ENCODE assay signal across 14 cellular contexts in the genomic region with DNA sequence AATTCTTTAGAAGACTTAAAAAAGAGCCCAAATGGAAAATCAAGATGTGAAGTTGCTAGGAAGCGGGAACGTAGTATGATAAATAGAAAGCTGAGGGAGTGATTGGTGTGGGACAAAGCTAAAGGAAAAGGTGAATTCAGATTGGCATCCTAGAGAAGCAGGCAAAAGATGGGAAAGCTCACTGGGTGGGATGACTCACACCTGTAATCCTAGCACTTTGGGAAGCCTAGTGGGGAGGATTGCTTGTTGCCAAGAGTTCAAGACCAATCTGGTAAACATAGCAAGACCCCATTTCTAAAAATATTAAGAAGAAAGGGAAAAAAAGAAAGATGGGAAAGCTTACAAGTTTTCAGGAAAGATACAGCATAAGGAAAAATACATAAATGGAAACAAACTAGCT. TPM values are rescaled to one million over a fixed set of nuclear protein-coding genes. Genes with fewer than 3 reads are reported as not detected.
DNase-seq lines count a peak whose midpoint lies in the region; ATAC-seq and TF ChIP-seq lines count a peak whose summit lies in the region.
"Had no signal": no experiment of that assay in that cellular context is flagged by ENCODE, and none has a peak within 500 bp of the region (broad histone marks: within the 10 kb centered on the region; RNA-seq: fewer than 3 reads in every experiment).

No MANE protein-coding gene starts in this region.

- H3K4ac ChIP-seq in H9 (ENCODE audit: low read depth, low read length) (no peak overlapping the region), mesenchymal stem cell (ENCODE audit: low read depth in 1 of 2, low read length in 2 of 2) (no peak overlapping the region)

- POLR2A ChIA-PET in activated CD8-positive, alpha-beta T cell treated with anti-CD3 and anti-CD28 coated beads for 36 hours (lab: Charles Lee) = interaction anchor here (1.3 to 1.4 kb wide), 2 partner anchors 43 to 409 kb away, joined by 3 to 4 read pairs; a partner anchor contains a TSS

- H3K23ac ChIP-seq in H9 (ENCODE audit: insufficient read length, low read depth, low read length) (no peak overlapping the region), mesenchymal stem cell (ENCODE audit: low read length in 2 of 2) (no peak overlapping the region)

- no peak overlapping the region for H2BK20ac ChIP-seq in H9 (ENCODE audit: low read depth, low read length, poor library complexity, severe bottlenecking)

- TF ChIP-seq CTCF in H9 (conservative IDR thresholded peaks at IDR 0.05) = no peak
- no peak for TF ChIP-seq CTCF in activated CD8-positive, alpha-beta T cell treated with anti-CD3 and anti-CD28 coated beads for 36 hours (IDR thresholded peaks at IDR 0.05)

- H2AK5ac ChIP-seq in H9 (ENCODE audit: insufficient read length, low read length) = no peak overlapping the region
- no peak overlapping the region for H2AK5ac ChIP-seq in mesenchymal stem cell (ENCODE audit: low read length, severe bottlenecking)

- H4K8ac ChIP-seq in H9 (replicated peaks; ENCODE audit: insufficient read length, low read depth, low read length) (no peak overlapping the region), mesenchymal stem cell (ENCODE audit: low read length) (no peak overlapping the region)

- H2BK5ac ChIP-seq in H9 (ENCODE audit: insufficient read length, low read length) (no peak overlapping the region), mesenchymal stem cell (ENCODE audit: low read depth, low read length, poor library complexity, severe bottlenecking) (no peak overlapping the region)

- no peaks in the 10 kb centered on the region for H3K9me3 ChIP-seq in CD4-positive, CD25-positive, alpha-beta regulatory T cell (ENCODE audit: control insufficient read depth in 2 of 2, low read length in 2 of 2)
- no peaks in the 10 kb centered on the region for H3K9me3 ChIP-seq in H9 (ENCODE audit: control insufficient read depth, low read depth, low read length)
- H3K9me3 ChIP-seq in mesenchymal stem cell (ENCODE audit: control insufficient read depth, low read length) = no peaks in the 10 kb centered on the region
- H3K9me3 ChIP-seq: gastrocnemius medialis had no signal

- H4K5ac ChIP-seq in H9 (ENCODE audit: insufficient read length, low read depth, low read length) = no peak overlapping the region

- H3K79me1 ChIP-seq in H9 (ENCODE audit: insufficient read depth, low read depth, low read length, poor library complexity, severe bottlenecking) = peaks cover 5% of the 10 kb centered on the region
- peaks cover 16% of the 10 kb centered on the region for H3K79me1 ChIP-seq in mesenchymal stem cell (replicated peaks; ENCODE audit: low read length, poor library complexity, severe bottlenecking)

- H2BK12ac ChIP-seq in H9 (ENCODE audit: insufficient read length, low read depth, low read length) (no peak overlapping the region), mesenchymal stem cell (ENCODE audit: low read length in 2 of 2) (no peak overlapping the region)

- peak overlapping the region; percentile 10 to 77 (median 77) for H3K27ac Mint-ChIP-seq in CD4-positive, CD25-positive, alpha-beta regulatory T cell
- H3K27ac Mint-ChIP-seq in H9 = peak overlapping the region; percentile 11 to 49 (median 21); a peak in 4 of 7 replicates
- H3K27ac Mint-ChIP-seq in activated CD8-positive, alpha-beta T cell treated with anti-CD3 and anti-CD28 coated beads for 36 hours = peak overlapping the region; percentile 3

- peak overlapping the region in 3 of 4 donors; percentile 66 to 84 (median 67) for H3K4me3 Mint-ChIP-seq in CD4-positive, CD25-positive, alpha-beta regulatory T cell
- H3K4me3 Mint-ChIP-seq in H9 = peak overlapping the region; percentile 53 to 93
- H3K4me3 Mint-ChIP-seq in activated CD8-positive, alpha-beta T cell treated with anti-CD3 and anti-CD28 coated beads for 36 hours = peak overlapping the region; percentile 33
- H3K4me3 Mint-ChIP-seq: CD14-positive monocyte had no signal

- no peak overlapping the region for H2BK120ac ChIP-seq in H9 (ENCODE audit: low read depth, low read length, poor library complexity, severe bottlenecking)
- H2BK120ac ChIP-seq in mesenchymal stem cell (ENCODE audit: low read depth, low read length) = no peak overlapping the region

- DNase-seq in CD4-positive, CD25-positive, alpha-beta regulatory T cell = no peak
- DNase-seq in H9 (no peak), mesenchymal stem cell (no peak), RPMI8226 (no peak), SHP77 treated with DMSO at 0.1 percent for 48 hours (lab: John Stamatoyannopoulos, UW) (no peak), NK-92 (lab: John Stamatoyannopoulos, UW; ENCODE audit: unreplicated experiment) (no peak), NCI-H1694 (lab: John Stamatoyannopoulos, UW) (no peak)
- DNase-seq in activated CD8-positive, alpha-beta T cell treated with anti-CD3 and anti-CD28 coated beads for 36 hours = no peak
- DNase-seq: aorta; effector memory CD4-positive, alpha-beta T cell; gastrocnemius medialis; kidney glomerular epithelial cell; substantia nigra had no signal

- H3K56ac ChIP-seq in H9 (ENCODE audit: insufficient read length, low read depth, low read length) = no peak overlapping the region

- peaks cover 16% of the 10 kb centered on the region for H3K4me1 ChIP-seq in CD4-positive, CD25-positive, alpha-beta regulatory T cell (ENCODE audit: control insufficient read depth, insufficient read depth, low read length, poor library complexity, severe bottlenecking)
- H3K4me1 ChIP-seq in H9 (ENCODE audit: insufficient read depth, low read length) = no peaks in the 10 kb centered on the region
- peaks cover 5% of the 10 kb centered on the region for H3K4me1 ChIP-seq in mesenchymal stem cell (ENCODE audit: control insufficient read depth, insufficient read depth, low read depth, low read length)

- peaks cover 14 to 40% (median 32%) of the 10 kb centered on the region in 4 donors for H3K4me1 Mint-ChIP-seq in CD4-positive, CD25-positive, alpha-beta regulatory T cell
- H3K4me1 Mint-ChIP-seq in H9 = peaks cover 20 to 22% of the 10 kb centered on the region in 2 experiments
- peaks cover 36% of the 10 kb centered on the region for H3K4me1 Mint-ChIP-seq in activated CD8-positive, alpha-beta T cell treated with anti-CD3 and anti-CD28 coated beads for 36 hours (ENCODE audit: low read depth)

- no peaks in the 10 kb centered on the region for H3K27me3 ChIP-seq in CD4-positive, CD25-positive, alpha-beta regulatory T cell (ENCODE audit: control insufficient read depth, insufficient read depth, low read length)
- no peaks in the 10 kb centered on the region for H3K27me3 ChIP-seq in H9 (ENCODE audit: insufficient read depth, low read length)
- H3K27me3 ChIP-seq in mesenchymal stem cell (ENCODE audit: control insufficient read depth in 1 of 2, insufficient read depth in 1 of 2, low read length in 2 of 2) = no peaks in the 10 kb centered on the region
- H3K27me3 ChIP-seq: gastrocnemius medialis had no signal

- H3K18ac ChIP-seq in H9 (ENCODE audit: insufficient read length, low read depth, low read length) (no peak overlapping the region), mesenchymal stem cell (ENCODE audit: low read depth in 1 of 2, low read length in 2 of 2) (no peak overlapping the region)

- H2AFZ ChIP-seq in H9 (ENCODE audit: low read length) (no peak overlapping the region), mesenchymal stem cell (ENCODE audit: low read depth, low read length) (no peak overlapping the region)

- ATAC-seq in CD4-positive, CD25-positive, alpha-beta regulatory T cell (ENCODE audit: low read depth in 2 of 2) = no peak
- ATAC-seq in activated CD8-positive, alpha-beta T cell treated with anti-CD3 and anti-CD28 coated beads for 36 hours = no peak
- ATAC-seq: gastrocnemius medialis had no signal

- WGBS in H9 (ENCODE audit: extremely low coverage, insufficient read length, low lambda C conversion rate) = no CpG with 5 or more reads among the region's 2 CpGs
- WGBS in mesenchymal stem cell = 93% methylated on average over 2 of the region's 2 CpGs

- H4K91ac ChIP-seq in H9 (ENCODE audit: insufficient read length, low read depth, low read length) = no peak overlapping the region
- no peak overlapping the region for H4K91ac ChIP-seq in mesenchymal stem cell (ENCODE audit: low read length)

- H3K14ac ChIP-seq in H9 (ENCODE audit: insufficient read depth, low read length) (no peak overlapping the region), mesenchymal stem cell (ENCODE audit: low read length in 2 of 2) (no peak overlapping the region)

- peaks cover 3% of the 10 kb centered on the region for H4K20me1 ChIP-seq in H9 (ENCODE audit: control insufficient read depth, insufficient read depth, insufficient read length)

- CTCF ChIA-PET in activated CD8-positive, alpha-beta T cell treated with anti-CD3 and anti-CD28 coated beads for 36 hours (lab: Charles Lee) = interaction anchor here (3.1 kb wide), 1 partner anchor 39 kb away, joined by 15 read pairs; no protein-coding TSS in a partner anchor

- H3K36me3 ChIP-seq in CD4-positive, CD25-positive, alpha-beta regulatory T cell (ENCODE audit: control insufficient read depth, insufficient read depth, low read length) = peaks cover 16% of the 10 kb centered on the region
- peaks cover 13 to 47% of the 10 kb centered on the region in 2 experiments for H3K36me3 ChIP-seq in mesenchymal stem cell (ENCODE audit: control insufficient read depth in 1 of 2, insufficient read depth in 2 of 2, low read depth in 1 of 2, low read length in 2 of 2)

- peak overlapping the region; percentile 1 for H3K27ac ChIP-seq in CD4-positive, CD25-positive, alpha-beta regulatory T cell (ENCODE audit: insufficient read depth, low read length, poor library complexity, severe bottlenecking)
- H3K27ac ChIP-seq in H9 (ENCODE audit: insufficient read length, low read depth, low read length) = no peak overlapping the region
- H3K27ac ChIP-seq in mesenchymal stem cell (ENCODE audit: low read length, poor library complexity, severe bottlenecking) = no peak overlapping the region
- H3K27ac ChIP-seq: gastrocnemius medialis had no signal

- no peak overlapping the region for H3K4me2 ChIP-seq in H9 (ENCODE audit: insufficient read depth, insufficient read length, low read length)
- no peak overlapping the region for H3K4me2 ChIP-seq in mesenchymal stem cell (ENCODE audit: low read length, poor library complexity, severe bottlenecking)

- H3K27me3 Mint-ChIP-seq in CD4-positive, CD25-positive, alpha-beta regulatory T cell = peaks cover 4% of the 10 kb centered on the region
- H3K27me3 Mint-ChIP-seq in H9 (ENCODE audit: low read depth) = no peaks in the 10 kb centered on the region
- no peaks in the 10 kb centered on the region for H3K27me3 Mint-ChIP-seq in activated CD8-positive, alpha-beta T cell treated with anti-CD3 and anti-CD28 coated beads for 36 hours

- H3K23me2 ChIP-seq in H9 (ENCODE audit: insufficient read length, low read depth, low read length, poor library complexity, severe bottlenecking) = peaks cover 9% of the 10 kb centered on the region

- no peak overlapping the region for H2BK15ac ChIP-seq in H9 (ENCODE audit: low read depth, low read length)
- no peak overlapping the region for H2BK15ac ChIP-seq in mesenchymal stem cell (ENCODE audit: low read depth, poor library complexity, severe bottlenecking)

- intact Hi-C loops in activated CD8-positive, alpha-beta T cell treated with anti-CD3 and anti-CD28 coated beads for 36 hours (cut with micrococcal nuclease) = no loop called here

- H3K4me3 ChIP-seq in CD4-positive, CD25-positive, alpha-beta regulatory T cell (ENCODE audit: low read depth, low read length) = no peak overlapping the region
- H3K4me3 ChIP-seq in mesenchymal stem cell (ENCODE audit: insufficient read depth in 1 of 2, low read depth in 1 of 2, low read length in 2 of 2) = no peak overlapping the region
- H3K4me3 ChIP-seq: gastrocnemius medialis had no signal

- no peak overlapping the region for H3T11ph ChIP-seq in H9 (ENCODE audit: low read length)

- peaks cover 22% of the 10 kb centered on the region for H3K36me3 Mint-ChIP-seq in CD4-positive, CD25-positive, alpha-beta regulatory T cell
- peaks cover 39 to 62% (median 57%) of the 10 kb centered on the region in 3 experiments for H3K36me3 Mint-ChIP-seq in H9 (ENCODE audit: insufficient read depth in 1 of 3, low read depth in 3 of 3)
- peaks cover 41% of the 10 kb centered on the region for H3K36me3 Mint-ChIP-seq in activated CD8-positive, alpha-beta T cell treated with anti-CD3 and anti-CD28 coated beads for 36 hours (ENCODE audit: low read depth)

- peaks cover 5% of the 10 kb centered on the region; the same call in 1 of the 2 replicates for H3K79me2 ChIP-seq in H9 (ENCODE audit: insufficient read depth, low read length)

- H3K9ac ChIP-seq in H9 (ENCODE audit: extremely low read depth, insufficient read length, low read length) (no peak overlapping the region), mesenchymal stem cell (ENCODE audit: low read length) (peak overlapping the region; percentile 25)

- H3K9me3 Mint-ChIP-seq in CD4-positive, CD25-positive, alpha-beta regulatory T cell = no peaks in the 10 kb centered on the region
- no peaks in the 10 kb centered on the region for H3K9me3 Mint-ChIP-seq in H9
- no peaks in the 10 kb centered on the region for H3K9me3 Mint-ChIP-seq in activated CD8-positive, alpha-beta T cell treated with anti-CD3 and anti-CD28 coated beads for 36 hours
- H3K9me3 Mint-ChIP-seq: CD14-positive monocyte had no signal

RNA-seq across cellular contexts. Expression of a gene that starts 1.8 kb away (rescaled TPM):
- 45.3 TPM for total RNA-seq in CD4-positive, CD25-positive, alpha-beta regulatory T cell
- polyA plus RNA-seq in CD4-positive, CD25-positive, alpha-beta regulatory T cell = 10 to 100 TPM; 76.9 to 89.4 (median 86.1) TPM
- total RNA-seq in H9 (2021) = 113 and 114 TPM in 2 replicates
- 10 to 100 TPM; 73.4 to 81.9 TPM for total RNA-seq in activated CD8-positive, alpha-beta T cell treated with anti-CD3 and anti-CD28 coated beads for 36 hours
- 88.1 TPM for polyA plus RNA-seq in mesenchymal stem cell (2013, experiment 1 of 2)
- polyA plus RNA-seq in mesenchymal stem cell (2013, experiment 2 of 2) = 81.5 TPM

RNA-seq across cellular contexts. Expression of a gene that starts 13.1 kb away (rescaled TPM):
- total RNA-seq in CD4-positive, CD25-positive, alpha-beta regulatory T cell = 2.2 TPM
- 1 to 10 TPM in 2 of 4 donors, under 1 TPM in 2; 0.56 to 1.3 (median 0.91) TPM for polyA plus RNA-seq in CD4-positive, CD25-positive, alpha-beta regulatory T cell
- total RNA-seq in H9 (2021) = 15.6 TPM in 2 replicates
- total RNA-seq in activated CD8-positive, alpha-beta T cell treated with anti-CD3 and anti-CD28 coated beads for 36 hours = 1 to 10 TPM; 3.6 to 5.1 TPM
- 1.5 TPM for polyA plus RNA-seq in mesenchymal stem cell (2013, experiment 1 of 2)
- 1.5 TPM for polyA plus RNA-seq in mesenchymal stem cell (2013, experiment 2 of 2)
- polyA plus RNA-seq: CD14-positive monocyte had no signal

RNA-seq across cellular contexts. Expression of a gene that starts 22.9 kb away (rescaled TPM):
- 4.6 TPM for total RNA-seq in CD4-positive, CD25-positive, alpha-beta regulatory T cell
- polyA plus RNA-seq in CD4-positive, CD25-positive, alpha-beta regulatory T cell = 1 to 10 TPM; 2.0 to 6.4 (median 3.5) TPM
- 20.8 and 21.3 TPM in 2 replicates for total RNA-seq in H9 (2021)
- total RNA-seq in activated CD8-positive, alpha-beta T cell treated with anti-CD3 and anti-CD28 coated beads for 36 hours = 1 to 10 TPM in 1 of 2 experiments, under 1 TPM in 1; 0.90 to 1.3 TPM
- 11.7 TPM for polyA plus RNA-seq in mesenchymal stem cell (2013, experiment 1 of 2)
- 11.4 TPM for polyA plus RNA-seq in mesenchymal stem cell (2013, experiment 2 of 2)

RNA-seq across cellular contexts. Expression of a gene that starts 25.9 kb away (rescaled TPM):
- 106 TPM for total RNA-seq in CD4-positive, CD25-positive, alpha-beta regulatory T cell
- polyA plus RNA-seq in CD4-positive, CD25-positive, alpha-beta regulatory T cell = 10 to 100 TPM; 13.4 to 19.7 (median 17.0) TPM
- total RNA-seq in H9 (2021) = 82.3 and 86.1 TPM in 2 replicates
- 10 to 100 TPM; 55.4 to 55.7 TPM for total RNA-seq in activated CD8-positive, alpha-beta T cell treated with anti-CD3 and anti-CD28 coated beads for 36 hours
- 30.3 TPM for polyA plus RNA-seq in mesenchymal stem cell (2013, experiment 1 of 2)
- polyA plus RNA-seq in mesenchymal stem cell (2013, experiment 2 of 2) = 28.2 TPM

RNA-seq across cellular contexts. Expression of a gene that starts 26.7 kb away (rescaled TPM):
- 119 TPM for total RNA-seq in CD4-positive, CD25-positive, alpha-beta regulatory T cell
- 10 to 100 TPM; 74.0 to 85.0 (median 76.9) TPM for polyA plus RNA-seq in CD4-positive, CD25-positive, alpha-beta regulatory T cell
- total RNA-seq in H9 (2021) = 113 and 115 TPM in 2 replicates
- total RNA-seq in activated CD8-positive, alpha-beta T cell treated with anti-CD3 and anti-CD28 coated beads for 36 hours = 10 to 100 TPM; 83.7 to 87.4 TPM
- 79.8 TPM for polyA plus RNA-seq in mesenchymal stem cell (2013, experiment 1 of 2)
- 80.8 TPM for polyA plus RNA-seq in mesenchymal stem cell (2013, experiment 2 of 2)

Comparison
In these comparisons a context has a peak if more than half of its experiments do, and no peak if none do; other contexts are left out.
1. H3K27ac Mint-ChIP-seq: peak in every context shown above with its lines; median percentile 77 in CD4-positive, CD25-positive, alpha-beta regulatory T cell; 21 in H9; 3 in activated CD8-positive, alpha-beta T cell treated with anti-CD3 and anti-CD28 coated beads for 36 hours.